Comparison of ENCODE assay signal across 26 cellular contexts in the genomic region with DNA sequence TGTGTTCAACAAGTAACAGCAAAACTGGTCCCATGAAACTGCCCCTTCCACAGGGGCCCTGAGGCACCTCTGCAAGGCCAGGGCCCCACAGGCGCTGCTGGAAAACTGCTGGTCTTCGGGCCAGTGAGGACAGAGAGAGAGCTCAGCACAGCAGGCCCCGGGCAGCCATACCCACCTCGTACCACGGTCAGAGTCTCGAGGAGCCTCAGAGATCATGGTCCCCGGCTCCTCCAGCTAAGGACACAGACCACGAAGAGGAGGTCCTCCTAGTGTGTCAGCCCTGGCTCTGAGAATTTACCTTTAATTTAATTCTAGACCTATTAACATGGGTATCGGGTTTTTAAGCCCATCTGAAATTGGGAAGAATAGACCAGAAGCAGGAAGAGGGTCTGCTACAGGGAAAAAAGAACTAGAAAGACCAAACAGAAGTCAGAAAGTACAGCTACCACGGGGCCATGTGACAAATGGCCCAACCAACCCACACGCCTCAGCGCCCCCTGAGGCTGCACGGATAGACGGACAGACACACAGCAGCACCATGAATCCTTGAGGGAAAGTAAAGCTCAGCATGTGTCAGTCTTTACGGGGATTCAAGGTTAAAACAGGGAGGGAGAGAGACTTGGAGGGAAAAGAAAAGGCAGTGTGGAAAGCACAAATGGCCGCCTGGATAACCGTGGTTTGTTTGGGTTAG. TPM values are rescaled to one million over a fixed set of nuclear protein-coding genes. Genes with fewer than 3 reads are reported as not detected.
A peak's percentile ranks its signal among the peaks of the same experiment; 100 is the strongest.
DNase-seq lines count a peak whose midpoint lies in the region; ATAC-seq and TF ChIP-seq lines count a peak whose summit lies in the region.
"Had no signal": no experiment of that assay in that cellular context is flagged by ENCODE, and none has a peak within 500 bp of the region (broad histone marks: within the 10 kb centered on the region; RNA-seq: fewer than 3 reads in every experiment).

No MANE protein-coding gene starts in this region.

- H3K27me3 ChIP-seq in breast epithelium (no peaks in the 10 kb centered on the region), mammary epithelial cell (ENCODE audit: insufficient read depth, low read length) (no peaks in the 10 kb centered on the region), heart right ventricle (no peaks in the 10 kb centered on the region)
- H3K27me3 ChIP-seq in CD8-positive, alpha-beta memory T cell (ENCODE audit: insufficient read depth, low read length, poor library complexity, severe bottlenecking): no peaks in the 10 kb centered on the region
- H3K27me3 ChIP-seq: upper lobe of left lung had no signal

- H2AFZ ChIP-seq in mammary epithelial cell (ENCODE audit: low read depth, low read length): no peak overlapping the region
- H2AFZ ChIP-seq: parathyroid adenoma had no signal

- POLR2A ChIA-PET in CD8-positive, alpha-beta memory T cell (lab: Charles Lee): no interaction called here

- CTCF ChIA-PET in mammary epithelial cell (lab: Charles Lee; ENCODE audit: low non-redundant PET): no interaction called here
- CTCF ChIA-PET in CD8-positive, alpha-beta memory T cell (lab: Charles Lee): interaction anchor here (1.4 kb wide), 1 partner anchor 15 kb away, joined by 3 read pairs; no protein-coding TSS in a partner anchor

- H3K36me3 ChIP-seq in breast epithelium (no peaks in the 10 kb centered on the region), mammary epithelial cell (ENCODE audit: insufficient read depth, low read length) (no peaks in the 10 kb centered on the region), heart right ventricle (peaks cover 0 to 9% (median 0%) of the 10 kb centered on the region in 9 donors)
- no peaks in the 10 kb centered on the region for H3K36me3 ChIP-seq in CD8-positive, alpha-beta memory T cell (ENCODE audit: insufficient read depth, low read length)
- H3K36me3 ChIP-seq: upper lobe of left lung had no signal

- peaks cover 6 to 15% (median 10%) of the 10 kb centered on the region in 3 donors for H3K36me3 Mint-ChIP-seq in CD8-positive, alpha-beta memory T cell

- no peaks in the 10 kb centered on the region for H4K20me1 ChIP-seq in mammary epithelial cell (ENCODE audit: insufficient read depth, low read length)

- H3K27ac ChIP-seq in breast epithelium: peak overlapping the region; percentile 30 to 75
- H3K27ac ChIP-seq in mammary epithelial cell (ENCODE audit: insufficient read depth, low read depth, low read length): no peak overlapping the region
- peak overlapping the region in 5 of 10 donors; percentile 12 to 47 (median 17) for H3K27ac ChIP-seq in heart right ventricle
- H3K27ac ChIP-seq in CD8-positive, alpha-beta memory T cell (ENCODE audit: low read depth, low read length): no peak overlapping the region
- H3K27ac ChIP-seq: parathyroid adenoma had no signal

- DNase-seq in breast epithelium (ENCODE audit: low spot score in 2 of 2): no peak
- DNase-seq in mammary epithelial cell: no peak
- no peak for DNase-seq in heart right ventricle
- peak; percentile 56 for DNase-seq in posterior vena cava (ENCODE audit: low spot score)
- DNase-seq in activated T-cell treated with anti-CD3 and anti-CD28 coated beads, Interleukin-2, amount 50 U/mL, for 1 hour: no peak
- DNase-seq in CD8-positive, alpha-beta memory T cell: no peak
- DNase-seq in NCI-H82 treated with DMSO at 0.1 percent for 48 hours (lab: John Stamatoyannopoulos, UW; ENCODE audit: unreplicated experiment): no peak
- DNase-seq: activated CD4-positive, CD25-positive, alpha-beta regulatory T cell treated with anti-CD3 and anti-CD28 coated beads, Interleukin-2, amount 50 U/mL, for 72 hours; activated CD8-positive, alpha-beta memory T cell treated with anti-CD3 and anti-CD28 coated beads for 24 hours; COR-L47; cortex of kidney; hippocampal formation; Karpas-422; naive thymus-derived CD4-positive, alpha-beta T cell; NCI-H187 treated with DMSO at 0.1 percent for 48 hours; NCI-H2227 treated with DMSO at 0.1 percent for 48 hours; stimulated activated naive CD4-positive, alpha-beta T cell treated with Interleukin-2 at 50 U/mL for 16 hours; T1000 had no signal

- H3K9me3 Mint-ChIP-seq in CD8-positive, alpha-beta memory T cell: peaks cover 0 to 8% (median 0%) of the 10 kb centered on the region in 5 donors

- peak in 6 of 8 donors; percentile 11 to 53 (median 39) for ATAC-seq in heart right ventricle
- ATAC-seq in HG02884 (IDR thresholded peaks at IDR 0.05; ENCODE audit: unreplicated experiment): no peak
- ATAC-seq: HCT116; naive thymus-derived CD4-positive, alpha-beta T cell; Panc1; SK-N-SH treated with all-trans-retinoic acid at 6 μM for 48 hours had no signal

- 81% methylated on average over 16 of the region's 17 CpGs for WGBS in mammary epithelial cell (ENCODE audit: low coverage, missing lambda C conversion rate)
- WGBS in heart right ventricle, 2 donors: 76 to 77% methylated on average over 17 of the region's 17 CpGs

- H3K27me3 Mint-ChIP-seq in CD8-positive, alpha-beta memory T cell: peaks cover 0 to 3% of the 10 kb centered on the region in 2 donors
- H3K27me3 Mint-ChIP-seq: activated naive CD8-positive, alpha-beta T cell; B cell; naive thymus-derived CD4-positive, alpha-beta T cell had no signal

- in situ Hi-C loops in mammary epithelial cell (cut with MboI; ENCODE audit: low sequenced_read_pairs in 2 of 2): no loop called here

- intact Hi-C loops in breast epithelium (cut with DNase I; ENCODE audit: low total_unique reads): no loop called here
- intact Hi-C loops in mammary epithelial cell (cut with micrococcal nuclease): no loop called here
- intact Hi-C loops in heart right ventricle (cut with DNase I): no loop called here
- intact Hi-C loops in posterior vena cava (cut with DNase I): no loop called here

- H3K9ac ChIP-seq in mammary epithelial cell (ENCODE audit: insufficient read depth, low read length): no peak overlapping the region
- H3K9ac ChIP-seq: parathyroid adenoma had no signal

- no peaks in the 10 kb centered on the region for H3K9me3 ChIP-seq in breast epithelium
- H3K9me3 ChIP-seq in mammary epithelial cell (replicated peaks; ENCODE audit: insufficient read depth, low read length): no peaks in the 10 kb centered on the region
- H3K9me3 ChIP-seq in heart right ventricle: peaks cover 0 to 8% (median 0%) of the 10 kb centered on the region in 11 donors
- H3K9me3 ChIP-seq in CD8-positive, alpha-beta memory T cell (ENCODE audit: low read length): no peaks in the 10 kb centered on the region
- H3K9me3 ChIP-seq: upper lobe of left lung had no signal

- H3K4me3 ChIP-seq in breast epithelium (no peak overlapping the region), mammary epithelial cell (replicated peaks in 1 of 3; ENCODE audit: insufficient read depth in 1 of 3, low read depth in 2 of 3, low read length in 3 of 3) (no peak overlapping the region), heart right ventricle (no peak overlapping the region)
- no peak overlapping the region for H3K4me3 ChIP-seq in CD8-positive, alpha-beta memory T cell (ENCODE audit: low read length)
- H3K4me3 ChIP-seq: upper lobe of left lung had no signal

- no peaks in the 10 kb centered on the region for H3K79me2 ChIP-seq in mammary epithelial cell (ENCODE audit: insufficient read depth, low read length)

- peak overlapping the region in 2 of 8 donors; percentile 21 to 65 for H3K27ac Mint-ChIP-seq in CD8-positive, alpha-beta memory T cell
- H3K27ac Mint-ChIP-seq: activated naive CD8-positive, alpha-beta T cell; B cell had no signal

- TF ChIP-seq CTCF in breast epithelium (IDR thresholded peaks at IDR 0.05) (no peak), mammary epithelial cell (conservative IDR thresholded peaks at IDR 0.05 in 1 of 2, IDR thresholded peaks at IDR 0.05 in 1 of 2; ENCODE audit: extremely low read depth in 1 of 2, insufficient read depth in 1 of 2, low read depth in 1 of 2, low read length in 2 of 2) (no peak), heart right ventricle (IDR thresholded peaks at IDR 0.05) (no peak)

- H3K4me1 ChIP-seq in breast epithelium (peaks cover 0 to 3% of the 10 kb centered on the region in 2 donors), mammary epithelial cell (ENCODE audit: insufficient read depth, low read length) (peaks cover 20% of the 10 kb centered on the region), heart right ventricle (peaks cover 0 to 11% (median 0%) of the 10 kb centered on the region in 9 donors)
- no peaks in the 10 kb centered on the region for H3K4me1 ChIP-seq in CD8-positive, alpha-beta memory T cell (ENCODE audit: insufficient read depth, low read length)

- BruUV-seq in mammary epithelial cell (replicated peaks; lab: Mats Ljungman, UMichigan): no TSS peak

- dilution Hi-C loops in mammary epithelial cell (cut with HindIII; ENCODE audit: low sequenced_read_pairs): no loop called here

- H3K4me1 Mint-ChIP-seq in CD8-positive, alpha-beta memory T cell: no peaks in the 10 kb centered on the region
- H3K4me1 Mint-ChIP-seq: B cell had no signal

- TF ChIP-seq POLR2A in breast epithelium (IDR thresholded peaks at IDR 0.05): no peak

- H3K4me3 Mint-ChIP-seq in CD8-positive, alpha-beta memory T cell: no peak overlapping the region
- H3K4me3 Mint-ChIP-seq: activated naive CD8-positive, alpha-beta T cell; B cell; naive thymus-derived CD4-positive, alpha-beta T cell had no signal

- no peak overlapping the region for H3K4me2 ChIP-seq in mammary epithelial cell (ENCODE audit: insufficient read depth, low read depth, low read length)

RNA-seq across cellular contexts. Expression of a gene that starts 22.9 kb away (rescaled TPM):
- total RNA-seq in breast epithelium (10 to 100 TPM; 10.4 to 24.9 (median 22.8) TPM), mammary epithelial cell (10 to 100 TPM; 11.8 to 24.0 TPM), heart right ventricle (100 to 1,000 TPM in 8 of 10 donors, 10 to 100 TPM in 2; 94.4 to 264 (median 124) TPM), posterior vena cava (10 to 100 TPM; 14.0 TPM)
- polyA plus RNA-seq in mammary epithelial cell (8.8 TPM), heart right ventricle (100 to 1,000 TPM; 102 to 117 TPM)
- 8.6 TPM for polyA minus RNA-seq in mammary epithelial cell
- 10 to 100 TPM; 10.1 to 12.1 TPM for total RNA-seq in CD8-positive, alpha-beta memory T cell
- 1.3 TPM for polyA plus RNA-seq in CD8-positive, alpha-beta memory T cell

Comparison
In these comparisons a context has a peak if more than half of its experiments do, and no peak if none do; other contexts are left out.
1. H3K27ac ChIP-seq: peak in breast epithelium (2 of 2); none in mammary epithelial cell (single experiment) and CD8-positive, alpha-beta memory T cell (single experiment).